In the genomic region with DNA sequence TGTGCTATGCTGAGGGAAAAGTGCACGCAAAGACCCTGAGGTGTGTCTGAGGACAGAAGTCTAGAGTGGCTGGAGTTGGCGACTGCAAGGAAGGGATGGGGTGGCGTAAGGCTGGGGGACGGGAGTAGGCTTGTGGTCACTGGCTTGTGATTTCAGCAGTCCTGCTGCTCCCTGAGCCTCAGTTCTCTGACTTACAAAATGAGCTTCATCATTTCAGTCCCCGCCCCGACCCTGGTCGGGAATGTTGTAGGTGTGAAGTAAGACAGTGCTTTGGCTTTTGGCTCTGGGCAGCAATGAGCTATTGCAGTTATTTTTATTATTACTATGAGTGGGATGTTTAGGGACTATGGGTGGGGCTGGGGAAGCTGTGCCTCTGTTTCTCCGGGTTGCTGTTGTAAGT, we compare ENCODE assay signal across 1 cellular context.
TF ChIP-seq lines count a peak whose summit lies in the region.

No MANE protein-coding gene starts in this region.

TF ChIP-seq in endothelial cell of umbilical vein, 7 proteins besides CTCF, POLR2A, EP300 and RAD21 (continued from another document):
- no peak for TF ChIP-seq JUN (IDR thresholded peaks at IDR 0.05; ENCODE audit: borderline replicate concordance, insufficient read depth, insufficient read length, low read depth)
- no peak for TF ChIP-seq POLR2AphosphoS5 (IDR thresholded peaks at IDR 0.05; ENCODE audit: insufficient read depth, low read depth, low read length)
- no peak for TF ChIP-seq MYC (IDR thresholded peaks at IDR 0.05; ENCODE audit: low read depth, low read length)
- TF ChIP-seq FOS (IDR thresholded peaks at IDR 0.05; ENCODE audit: borderline replicate concordance, insufficient read depth, low read length), result no peak
